Comparison of ENCODE assay signal across 9 cellular contexts in the genomic region with DNA sequence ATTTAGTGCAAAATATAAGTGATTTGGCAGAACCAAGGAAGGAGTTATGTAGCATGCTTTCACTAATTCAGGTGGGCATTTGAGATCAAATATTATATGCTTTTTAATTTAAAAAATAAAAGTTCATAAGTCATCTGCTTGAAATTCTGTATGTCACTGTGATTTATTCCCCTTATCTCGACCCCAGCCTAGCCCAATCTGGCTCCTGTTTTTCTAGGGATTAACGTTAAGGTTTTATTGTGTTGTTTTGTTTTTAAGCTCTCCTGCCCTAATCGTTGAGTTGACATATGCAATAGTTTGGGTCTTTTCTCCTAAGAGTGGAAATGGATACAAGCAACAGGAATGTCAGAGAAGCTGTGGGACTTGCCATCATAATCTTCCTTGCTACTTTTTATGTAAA. TPM values are rescaled to one million over a fixed set of nuclear protein-coding genes. Genes with fewer than 3 reads are reported as not detected.
"Had no signal": no experiment of that assay in that cellular context is flagged by ENCODE, and none has a peak within 500 bp of the region (broad histone marks: within the 10 kb centered on the region; RNA-seq: fewer than 3 reads in every experiment).

No MANE protein-coding gene starts in this region.

- FAIRE-seq: G401.6, GM12878, GM12891, GM12892, GM18507, GM19239 had no signal

- H3K4me3 ChIP-seq: GM12878 had no signal

- DNase-seq: GDM1, GF-D8 had no signal

- ATAC-seq: GM12878 had no signal

RNA-seq across cellular contexts. Expression of gene WIPF3, which starts 42.6 kb away (rescaled TPM):
- total RNA-seq: G401 had no signal
